In genomic region chr4:11009281-11009680, GRCh38 we compare ENCODE assay signal across 10 cellular contexts.
"Had no signal": no experiment of that assay in that cellular context is flagged by ENCODE, and none has a peak within 500 bp of the region (broad histone marks: within the 10 kb centered on the region; RNA-seq: fewer than 3 reads in every experiment).

No MANE protein-coding gene starts in this region.

- FAIRE-seq: H1, H54 had no signal

- DNase-seq: GM23248, GOT3, H7, H9, HCEC 1CT, HFFc6 had no signal

- H3K36me3 ChIP-seq: HAP-1 had no signal

- H3K4me3 ChIP-seq: GM23248, GM23338, HAP-1 had no signal
